1 cellular context compared by ENCODE assay signal in genomic region chr18:616380-616995, GRCh38.
TF ChIP-seq lines count a peak whose summit lies in the region.

No MANE protein-coding gene starts in this region.

TF ChIP-seq in K562, 482 proteins besides CTCF, POLR2A, EP300 and RAD21 (continued from another document):
- TF ChIP-seq, protein P1, sequence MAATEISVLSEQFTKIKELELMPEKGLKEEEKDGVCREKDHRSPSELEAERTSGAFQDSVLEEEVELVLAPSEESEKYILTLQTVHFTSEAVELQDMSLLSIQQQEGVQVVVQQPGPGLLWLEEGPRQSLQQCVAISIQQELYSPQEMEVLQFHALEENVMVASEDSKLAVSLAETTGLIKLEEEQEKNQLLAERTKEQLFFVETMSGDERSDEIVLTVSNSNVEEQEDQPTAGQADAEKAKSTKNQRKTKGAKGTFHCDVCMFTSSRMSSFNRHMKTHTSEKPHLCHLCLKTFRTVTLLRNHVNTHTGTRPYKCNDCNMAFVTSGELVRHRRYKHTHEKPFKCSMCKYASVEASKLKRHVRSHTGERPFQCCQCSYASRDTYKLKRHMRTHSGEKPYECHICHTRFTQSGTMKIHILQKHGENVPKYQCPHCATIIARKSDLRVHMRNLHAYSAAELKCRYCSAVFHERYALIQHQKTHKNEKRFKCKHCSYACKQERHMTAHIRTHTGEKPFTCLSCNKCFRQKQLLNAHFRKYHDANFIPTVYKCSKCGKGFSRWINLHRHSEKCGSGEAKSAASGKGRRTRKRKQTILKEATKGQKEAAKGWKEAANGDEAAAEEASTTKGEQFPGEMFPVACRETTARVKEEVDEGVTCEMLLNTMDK (IDR thresholded peaks at IDR 0.05; ENCODE audit: borderline replicate concordance, insufficient read depth, low read depth, low read length, poor library complexity, severe bottlenecking), result no peak
- TF ChIP-seq RB1 (IDR thresholded peaks at IDR 0.05; ENCODE audit: low read depth), result no peak
- 0 out of 2 replicates have a peak, but pooled peaks have one; percentile 43 for TF ChIP-seq MAFF (IDR thresholded peaks at IDR 0.05; ENCODE audit: low read length)
- no peak; the same call in 1 of the 2 replicates for TF ChIP-seq NR2C1 (IDR thresholded peaks at IDR 0.05)
- TF ChIP-seq NR2C1 (tag; IDR thresholded peaks at IDR 0.05), result no peak
- TF ChIP-seq ZNF830 (CRISPR knock-in tag; IDR thresholded peaks at IDR 0.05), result no peak
- TF ChIP-seq CEBPG (CRISPR knock-in tag; IDR thresholded peaks at IDR 0.05), result no peak
- no peak for TF ChIP-seq CEBPG (tag; conservative IDR thresholded peaks at IDR 0.05 in 1 of 2, IDR thresholded peaks at IDR 0.05 in 1 of 2)
- TF ChIP-seq MTA3 (IDR thresholded peaks at IDR 0.05; ENCODE audit: borderline replicate concordance), result no peak
- TF ChIP-seq PHTF2 (CRISPR knock-in tag; IDR thresholded peaks at IDR 0.05), result 0 out of 2 replicates have a peak, but pooled peaks have one; percentile 29
- peak; percentile 88 for TF ChIP-seq ESRRA (IDR thresholded peaks at IDR 0.05; ENCODE audit: borderline replicate concordance, low read depth)
- TF ChIP-seq BRF2 (IDR thresholded peaks at IDR 0.05; ENCODE audit: borderline replicate concordance, insufficient read depth, insufficient read length), result no peak
- TF ChIP-seq LARP7 (IDR thresholded peaks at IDR 0.05), result no peak
- TF ChIP-seq, protein P2, sequence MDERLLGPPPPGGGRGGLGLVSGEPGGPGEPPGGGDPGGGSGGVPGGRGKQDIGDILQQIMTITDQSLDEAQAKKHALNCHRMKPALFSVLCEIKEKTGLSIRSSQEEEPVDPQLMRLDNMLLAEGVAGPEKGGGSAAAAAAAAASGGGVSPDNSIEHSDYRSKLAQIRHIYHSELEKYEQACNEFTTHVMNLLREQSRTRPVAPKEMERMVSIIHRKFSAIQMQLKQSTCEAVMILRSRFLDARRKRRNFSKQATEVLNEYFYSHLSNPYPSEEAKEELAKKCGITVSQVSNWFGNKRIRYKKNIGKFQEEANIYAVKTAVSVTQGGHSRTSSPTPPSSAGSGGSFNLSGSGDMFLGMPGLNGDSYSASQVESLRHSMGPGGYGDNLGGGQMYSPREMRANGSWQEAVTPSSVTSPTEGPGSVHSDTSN (CRISPR knock-in tag; IDR thresholded peaks at IDR 0.05; ENCODE audit: low read depth), result no peak
- TF ChIP-seq, protein P2 (tag; conservative IDR thresholded peaks at IDR 0.05; ENCODE audit: low read depth), result 0 out of 2 replicates have a peak, but pooled peaks have one; percentile 16
- TF ChIP-seq ATF1 (CRISPR knock-in tag; IDR thresholded peaks at IDR 0.05), result no peak
- no peak for TF ChIP-seq ATF1 (tag; IDR thresholded peaks at IDR 0.05)
- TF ChIP-seq, protein P3, sequence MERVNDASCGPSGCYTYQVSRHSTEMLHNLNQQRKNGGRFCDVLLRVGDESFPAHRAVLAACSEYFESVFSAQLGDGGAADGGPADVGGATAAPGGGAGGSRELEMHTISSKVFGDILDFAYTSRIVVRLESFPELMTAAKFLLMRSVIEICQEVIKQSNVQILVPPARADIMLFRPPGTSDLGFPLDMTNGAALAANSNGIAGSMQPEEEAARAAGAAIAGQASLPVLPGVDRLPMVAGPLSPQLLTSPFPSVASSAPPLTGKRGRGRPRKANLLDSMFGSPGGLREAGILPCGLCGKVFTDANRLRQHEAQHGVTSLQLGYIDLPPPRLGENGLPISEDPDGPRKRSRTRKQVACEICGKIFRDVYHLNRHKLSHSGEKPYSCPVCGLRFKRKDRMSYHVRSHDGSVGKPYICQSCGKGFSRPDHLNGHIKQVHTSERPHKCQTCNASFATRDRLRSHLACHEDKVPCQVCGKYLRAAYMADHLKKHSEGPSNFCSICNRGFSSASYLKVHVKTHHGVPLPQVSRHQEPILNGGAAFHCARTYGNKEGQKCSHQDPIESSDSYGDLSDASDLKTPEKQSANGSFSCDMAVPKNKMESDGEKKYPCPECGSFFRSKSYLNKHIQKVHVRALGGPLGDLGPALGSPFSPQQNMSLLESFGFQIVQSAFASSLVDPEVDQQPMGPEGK (CRISPR knock-in tag; IDR thresholded peaks at IDR 0.05; ENCODE audit: borderline replicate concordance), result no peak
- peak; percentile 77 for TF ChIP-seq C11orf30 (IDR thresholded peaks at IDR 0.05; ENCODE audit: low read depth)
- peak; percentile 29 for TF ChIP-seq HDAC3 (IDR thresholded peaks at IDR 0.05; ENCODE audit: borderline replicate concordance, partially characterized antibody)
- no peak for TF ChIP-seq SMARCB1 (IDR thresholded peaks at IDR 0.05; ENCODE audit: insufficient read length, low read depth)
- peak; percentile 56 for TF ChIP-seq ASH1L (IDR thresholded peaks at IDR 0.05; ENCODE audit: borderline replicate concordance, low read depth, partially characterized antibody)
- TF ChIP-seq POLR2B (IDR thresholded peaks at IDR 0.05; ENCODE audit: low read depth, partially characterized antibody), result no peak
- no peak for TF ChIP-seq ZNF76 (CRISPR knock-in tag; IDR thresholded peaks at IDR 0.05; ENCODE audit: borderline replicate concordance)
- TF ChIP-seq RNF2 (IDR thresholded peaks at IDR 0.05), result no peak
- no peak for TF ChIP-seq HNRNPUL1 (IDR thresholded peaks at IDR 0.05; ENCODE audit: low read length)
- TF ChIP-seq ZNF146 (CRISPR knock-in tag; IDR thresholded peaks at IDR 0.05; ENCODE audit: unreplicated experiment), result no peak
- 0 out of 2 replicates have a peak, but pooled peaks have one; percentile 9 for TF ChIP-seq ATF7 (IDR thresholded peaks at IDR 0.05)
- TF ChIP-seq ZNF436 (CRISPR knock-in tag; IDR thresholded peaks at IDR 0.05), result no peak
- TF ChIP-seq LEF1 (IDR thresholded peaks at IDR 0.05), result no peak
- TF ChIP-seq NR4A1 (CRISPR knock-in tag; IDR thresholded peaks at IDR 0.05), result no peak
- TF ChIP-seq NR4A1 (tag; IDR thresholded peaks at IDR 0.05), result no peak
- TF ChIP-seq MEF2D (tag; conservative IDR thresholded peaks at IDR 0.05; ENCODE audit: low read depth), result no peak
- TF ChIP-seq CC2D1A (IDR thresholded peaks at IDR 0.05), result 0 out of 2 replicates have a peak, but pooled peaks have one; percentile 44
- no peak for TF ChIP-seq NR2F6 (CRISPR knock-in tag; IDR thresholded peaks at IDR 0.05)
- peak; percentile 45; the same call in 1 of the 2 replicates for TF ChIP-seq TOE1 (IDR thresholded peaks at IDR 0.05; ENCODE audit: borderline replicate concordance)
- no peak for TF ChIP-seq TOE1 (CRISPR knock-in tag; IDR thresholded peaks at IDR 0.05; ENCODE audit: borderline replicate concordance, low read depth)
- no peak for TF ChIP-seq UBTF (IDR thresholded peaks at IDR 0.05; ENCODE audit: borderline replicate concordance in 1 of 2, low read depth in 2 of 2, low read length in 2 of 2)
- TF ChIP-seq SIN3B (IDR thresholded peaks at IDR 0.05; ENCODE audit: low read depth), result no peak
- TF ChIP-seq CUX1 (CRISPR knock-in tag; IDR thresholded peaks at IDR 0.05), result no peak
- no peak for TF ChIP-seq BRF1 (IDR thresholded peaks at IDR 0.05; ENCODE audit: borderline replicate concordance, extremely low read depth, insufficient read length)
- TF ChIP-seq EP400 (IDR thresholded peaks at IDR 0.05), result peak; percentile 40; the same call in 1 of the 2 replicates
- no peak for TF ChIP-seq NELFE (IDR thresholded peaks at IDR 0.05; ENCODE audit: insufficient read depth, insufficient read length)
- TF ChIP-seq JUND (IDR thresholded peaks at IDR 0.05; ENCODE audit: borderline replicate concordance, low read depth, low read length), result no peak
- no peak for TF ChIP-seq JUND (tag; IDR thresholded peaks at IDR 0.05; ENCODE audit: borderline replicate concordance, low read depth, low read length)
- TF ChIP-seq ZC3H8 (IDR thresholded peaks at IDR 0.05), result no peak
- no peak for TF ChIP-seq ZNF57 (CRISPR knock-in tag; IDR thresholded peaks at IDR 0.05)
- TF ChIP-seq RBM14 (IDR thresholded peaks at IDR 0.05; ENCODE audit: borderline replicate concordance, insufficient read depth, low read depth, low read length), result no peak
- TF ChIP-seq SREBF2 (CRISPR knock-in tag; IDR thresholded peaks at IDR 0.05), result no peak
- no peak for TF ChIP-seq HLTF (IDR thresholded peaks at IDR 0.05)
- peak; percentile 32 for TF ChIP-seq BRD9 (IDR thresholded peaks at IDR 0.05; ENCODE audit: low read depth, partially characterized antibody)
- no peak; the same call in 1 of the 2 replicates for TF ChIP-seq FOXM1 (IDR thresholded peaks at IDR 0.05; ENCODE audit: low read depth)
- no peak for TF ChIP-seq FOXM1 (CRISPR knock-in tag; IDR thresholded peaks at IDR 0.05; ENCODE audit: low read depth)
- no peak for TF ChIP-seq CBFA2T2 (conservative IDR thresholded peaks at IDR 0.05)
